ENCODE assay signal across 8 cellular contexts in the genomic region with DNA sequence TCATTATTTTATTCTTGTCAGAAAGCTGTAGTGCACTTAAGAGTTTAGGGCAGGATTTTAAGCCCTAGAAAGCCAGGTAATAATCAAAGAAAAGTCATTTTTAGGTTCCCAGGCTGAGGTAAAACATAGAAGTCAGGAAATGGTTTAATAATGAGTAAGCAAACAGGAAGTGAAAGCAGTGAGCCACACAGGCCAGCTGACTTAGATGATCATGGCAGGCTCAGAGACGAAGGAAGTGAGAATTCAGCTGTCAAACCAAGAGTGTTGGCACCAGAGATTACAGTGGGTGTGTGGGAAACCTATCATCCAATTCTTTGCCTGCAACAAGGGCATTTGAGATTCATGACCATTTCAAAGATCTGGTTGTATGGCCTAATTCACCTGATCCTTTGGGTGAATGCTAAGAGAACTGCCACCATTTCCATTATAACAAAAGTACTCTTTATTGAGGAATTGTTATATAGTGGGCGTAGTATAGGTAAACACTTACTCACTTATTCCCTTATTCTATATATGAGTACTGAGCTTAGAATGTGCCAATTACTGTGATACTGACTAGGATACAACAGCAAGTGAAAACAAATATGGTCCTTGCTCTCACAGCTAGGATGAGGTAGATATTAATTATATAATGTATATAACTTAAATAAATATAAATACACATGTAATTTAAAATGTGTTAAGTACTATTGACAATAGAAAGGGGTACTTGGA.
DNase-seq lines count a peak whose midpoint lies in the region; ATAC-seq lines count a peak whose summit lies in the region.

No MANE protein-coding gene starts in this region.

- intact Hi-C loops in left ventricle myocardium superior (cut with micrococcal nuclease) = no loop called here

- ATAC-seq in GM18861 (IDR thresholded peaks at IDR 0.05; ENCODE audit: unreplicated experiment) = peak; percentile 100
- peak; percentile 100 for ATAC-seq in HG02759 (IDR thresholded peaks at IDR 0.05; ENCODE audit: unreplicated experiment)
- peak; percentile 60 for ATAC-seq in left ventricle myocardium superior

- peak; percentile 15 to 68 for DNase-seq in NCI-H2081 (lab: John Stamatoyannopoulos, UW)
- peak; percentile 52 for DNase-seq in activated CD8-positive, alpha-beta memory T cell treated with anti-CD3 and anti-CD28 coated beads, Interleukin-2, amount 50 U/mL, for 48 hours
- DNase-seq in left ventricle myocardium superior = no peak
- peak; percentile 0 for DNase-seq in stimulated activated CD8-positive, alpha-beta memory T cell treated with anti-CD3 and anti-CD28 coated beads, Interleukin-15, amount 100 ng/mL, for 1 hour (ENCODE audit: low read depth)
- no peak for DNase-seq in NCI-H1092 treated with DMSO at 0.1 percent for 48 hours (lab: John Stamatoyannopoulos, UW)
- DNase-seq in T-helper 9 cell = no peak

Comparison
In these comparisons a context has a peak if more than half of its experiments do, and no peak if none do; other contexts are left out.
1. DNase-seq: peak in NCI-H2081 (2 of 2), activated CD8-positive, alpha-beta memory T cell treated with anti-CD3 and anti-CD28 coated beads, Interleukin-2, amount 50 U/mL, for 48 hours (single experiment) and stimulated activated CD8-positive, alpha-beta memory T cell treated with anti-CD3 and anti-CD28 coated beads, Interleukin-15, amount 100 ng/mL, for 1 hour (single experiment); none in left ventricle myocardium superior (single experiment), NCI-H1092 treated with DMSO at 0.1 percent for 48 hours (single experiment) and T-helper 9 cell (single experiment).
2. Peak in every context shown above with its lines, with median percentiles within 50 percentile points of each other: ATAC-seq.